In genomic region chr17:48023408-48024148, GRCh38 we compare ENCODE assay signal across 8 cellular contexts. TPM values are rescaled to one million over a fixed set of nuclear protein-coding genes. Genes with fewer than 3 reads are reported as not detected.
A peak's percentile ranks its signal among the peaks of the same experiment; 100 is the strongest.
DNase-seq lines count a peak whose midpoint lies in the region; ATAC-seq and TF ChIP-seq lines count a peak whose summit lies in the region.

No MANE protein-coding gene starts in this region.

- H3K36me3 Mint-ChIP-seq in activated CD8-positive, alpha-beta T cell treated with anti-CD3 and anti-CD28 coated beads, Interleukin-2, amount 10 ng/mL, durations not matched to agents 7 days and 5 days (ENCODE audit: low read depth) = no peaks in the 10 kb centered on the region
- no peaks in the 10 kb centered on the region for H3K36me3 Mint-ChIP-seq in endothelial cell (ENCODE audit: low read depth, unreplicated experiment)
- H3K36me3 Mint-ChIP-seq in stimulated activated effector memory CD8-positive, alpha-beta T cell treated with anti-CD3 and anti-CD28 coated beads, Interleukin-12 subunit alpha, Interleukin-12 subunit beta, amount 100 ng/mL, for 72 hours = peaks cover 15% of the 10 kb centered on the region

- H3K9me3 Mint-ChIP-seq in activated CD8-positive, alpha-beta T cell treated with anti-CD3 and anti-CD28 coated beads, Interleukin-2, amount 10 ng/mL, durations not matched to agents 7 days and 5 days (ENCODE audit: insufficient read depth) = no peaks in the 10 kb centered on the region
- H3K9me3 Mint-ChIP-seq in endothelial cell (ENCODE audit: unreplicated experiment) = no peaks in the 10 kb centered on the region
- no peaks in the 10 kb centered on the region for H3K9me3 Mint-ChIP-seq in stimulated activated effector memory CD8-positive, alpha-beta T cell treated with anti-CD3 and anti-CD28 coated beads, Interleukin-12 subunit alpha, Interleukin-12 subunit beta, amount 100 ng/mL, for 72 hours

- CTCF ChIA-PET in activated CD8-positive, alpha-beta T cell treated with anti-CD3 and anti-CD28 coated beads, Interleukin-2, amount 10 ng/mL, durations not matched to agents 7 days and 5 days (lab: Charles Lee) = interaction anchor here (0.8 kb wide), 1 partner anchor 53 kb away, joined by 3 read pairs; the partner anchor contains the start of gene CDK5RAP3

- POLR2A ChIA-PET in activated CD8-positive, alpha-beta T cell treated with anti-CD3 and anti-CD28 coated beads, Interleukin-2, amount 10 ng/mL, durations not matched to agents 7 days and 5 days (lab: Charles Lee) = no interaction called here

- H3K4me3 Mint-ChIP-seq in activated CD8-positive, alpha-beta T cell treated with anti-CD3 and anti-CD28 coated beads, Interleukin-2, amount 10 ng/mL, durations not matched to agents 7 days and 5 days = peak overlapping the region; percentile 62
- peak overlapping the region; percentile 71 for H3K4me3 Mint-ChIP-seq in endothelial cell (ENCODE audit: unreplicated experiment)
- peak overlapping the region; percentile 87 for H3K4me3 Mint-ChIP-seq in stimulated activated effector memory CD8-positive, alpha-beta T cell treated with anti-CD3 and anti-CD28 coated beads, Interleukin-12 subunit alpha, Interleukin-12 subunit beta, amount 100 ng/mL, for 72 hours

- peak overlapping the region; percentile 30 for H3K27ac Mint-ChIP-seq in activated CD8-positive, alpha-beta T cell treated with anti-CD3 and anti-CD28 coated beads, Interleukin-2, amount 10 ng/mL, durations not matched to agents 7 days and 5 days
- H3K27ac Mint-ChIP-seq in endothelial cell (ENCODE audit: unreplicated experiment) = no peak overlapping the region
- H3K27ac Mint-ChIP-seq in stimulated activated effector memory CD8-positive, alpha-beta T cell treated with anti-CD3 and anti-CD28 coated beads, Interleukin-12 subunit alpha, Interleukin-12 subunit beta, amount 100 ng/mL, for 72 hours = peak overlapping the region; percentile 73

- ATAC-seq in activated CD8-positive, alpha-beta T cell treated with anti-CD3 and anti-CD28 coated beads, Interleukin-2, amount 10 ng/mL, durations not matched to agents 7 days and 5 days = peak; percentile 14
- ATAC-seq in stimulated activated effector memory CD8-positive, alpha-beta T cell treated with anti-CD3 and anti-CD28 coated beads, Interleukin-12 subunit alpha, Interleukin-12 subunit beta, amount 100 ng/mL, for 72 hours = peak; percentile 31
- ATAC-seq in HG03460 (IDR thresholded peaks at IDR 0.05; ENCODE audit: unreplicated experiment) = no peak

- peaks cover 21% of the 10 kb centered on the region for H3K27me3 Mint-ChIP-seq in activated CD8-positive, alpha-beta T cell treated with anti-CD3 and anti-CD28 coated beads, Interleukin-2, amount 10 ng/mL, durations not matched to agents 7 days and 5 days (ENCODE audit: low read depth)
- H3K27me3 Mint-ChIP-seq in endothelial cell (ENCODE audit: unreplicated experiment) = peaks cover 10% of the 10 kb centered on the region

- peak; percentile 71 for DNase-seq in AG08395 (ENCODE audit: low spot score)
- peak; percentile 68 for DNase-seq in HCEC 1CT
- peak; percentile 91 for DNase-seq in NCI-H510A treated with DMSO at 0.1 percent for 48 hours (lab: John Stamatoyannopoulos, UW)
- DNase-seq in activated CD8-positive, alpha-beta T cell treated with anti-CD3 and anti-CD28 coated beads, Interleukin-2, amount 10 ng/mL, durations not matched to agents 7 days and 5 days = peak; percentile 55
- peak; percentile 62 for DNase-seq in endothelial cell (ENCODE audit: low spot score)
- peak; percentile 95 for DNase-seq in medulla oblongata (ENCODE audit: extremely low spot score)
- DNase-seq in stimulated activated effector memory CD8-positive, alpha-beta T cell treated with anti-CD3 and anti-CD28 coated beads, Interleukin-12 subunit alpha, Interleukin-12 subunit beta, amount 100 ng/mL, for 72 hours (ENCODE audit: low spot score in 2 of 2) = peak; percentile 30 to 72

- no peak for TF ChIP-seq CTCF in endothelial cell (IDR thresholded peaks at IDR 0.05; ENCODE audit: unreplicated experiment)

- H3K4me1 Mint-ChIP-seq in activated CD8-positive, alpha-beta T cell treated with anti-CD3 and anti-CD28 coated beads, Interleukin-2, amount 10 ng/mL, durations not matched to agents 7 days and 5 days (ENCODE audit: low read depth) = peaks cover 36% of the 10 kb centered on the region
- H3K4me1 Mint-ChIP-seq in endothelial cell (ENCODE audit: unreplicated experiment) = peaks cover 10% of the 10 kb centered on the region
- peaks cover 38% of the 10 kb centered on the region for H3K4me1 Mint-ChIP-seq in stimulated activated effector memory CD8-positive, alpha-beta T cell treated with anti-CD3 and anti-CD28 coated beads, Interleukin-12 subunit alpha, Interleukin-12 subunit beta, amount 100 ng/mL, for 72 hours

RNA-seq across cellular contexts. Expression of gene COPZ2, which starts 14.0 kb away (rescaled TPM):
- 1 to 10 TPM; 5.1 to 5.5 TPM for total RNA-seq in activated CD8-positive, alpha-beta T cell treated with anti-CD3 and anti-CD28 coated beads, Interleukin-2, amount 10 ng/mL, durations not matched to agents 7 days and 5 days
- not detected for total RNA-seq in endothelial cell (ENCODE audit: unreplicated experiment)

RNA-seq across cellular contexts. Expression of gene NFE2L1, which starts 24.6 kb away (rescaled TPM):
- 10 to 100 TPM; 44.1 to 50.7 TPM for total RNA-seq in activated CD8-positive, alpha-beta T cell treated with anti-CD3 and anti-CD28 coated beads, Interleukin-2, amount 10 ng/mL, durations not matched to agents 7 days and 5 days
- total RNA-seq in endothelial cell (ENCODE audit: unreplicated experiment) = 243 TPM

RNA-seq across cellular contexts. Expression of gene CDK5RAP3, which starts 52.7 kb away (rescaled TPM):
- total RNA-seq in activated CD8-positive, alpha-beta T cell treated with anti-CD3 and anti-CD28 coated beads, Interleukin-2, amount 10 ng/mL, durations not matched to agents 7 days and 5 days = 100 to 1,000 TPM; 186 to 196 TPM
- 156 TPM for total RNA-seq in endothelial cell (ENCODE audit: unreplicated experiment)
